Comparison of ENCODE assay signal across 19 cellular contexts in genomic region chr20:63332488-63333240, GRCh38. TPM values are rescaled to one million over a fixed set of nuclear protein-coding genes. Genes with fewer than 3 reads are reported as not detected.
DNase-seq lines count a peak whose midpoint lies in the region; ATAC-seq and TF ChIP-seq lines count a peak whose summit lies in the region.
"Had no signal": no experiment of that assay in that cellular context is flagged by ENCODE, and none has a peak within 500 bp of the region (broad histone marks: within the 10 kb centered on the region; RNA-seq: fewer than 3 reads in every experiment).

No MANE protein-coding gene starts in this region.

- H2BK120ac ChIP-seq in H9 (ENCODE audit: low read depth, low read length, poor library complexity, severe bottlenecking): no peak overlapping the region

- no peak overlapping the region for H3K23ac ChIP-seq in H9 (ENCODE audit: insufficient read length, low read depth, low read length)

- H3K4me3 ChIP-seq in spleen: no peak overlapping the region
- H3K4me3 ChIP-seq: A549 had no signal

- WGBS in H9 (ENCODE audit: extremely low coverage, insufficient read length, low lambda C conversion rate): no CpG with 5 or more reads among the region's 22 CpGs
- 81 to 87% (median 86%) methylated on average over 13 to 22 of the region's 22 CpGs for WGBS in spleen, 5 donors

- no peak overlapping the region for H2BK15ac ChIP-seq in H9 (ENCODE audit: low read depth, low read length)

- no peak overlapping the region for H3K18ac ChIP-seq in H9 (ENCODE audit: insufficient read length, low read depth, low read length)

- no peaks in the 10 kb centered on the region for H3K23me2 ChIP-seq in H9 (ENCODE audit: insufficient read length, low read depth, low read length, poor library complexity, severe bottlenecking)

- H3K36me3 ChIP-seq in spleen: no peaks in the 10 kb centered on the region

- DNase-seq in Right ventricle myocardium inferior (ENCODE audit: missing footprints) (peak; percentile 57), left cardiac atrium (no peak), H9 (no peak), left kidney (ENCODE audit: low read depth, low spot score) (peak; percentile 24), spleen (peak; percentile 47), cerebellar cortex (ENCODE audit: low spot score) (no peak)
- DNase-seq: AML-193; Caco-2; CD4-positive, alpha-beta T cell; DMS79; GDM1; GOT3; H7 had no signal

- no peak overlapping the region for H3K4ac ChIP-seq in H9 (ENCODE audit: low read depth, low read length)

- no peak overlapping the region for H3K4me3 Mint-ChIP-seq in H9
- H3K4me3 Mint-ChIP-seq: CD4-positive, alpha-beta T cell had no signal

- no peak overlapping the region for H3K27ac Mint-ChIP-seq in H9
- H3K27ac Mint-ChIP-seq: CD4-positive, alpha-beta T cell had no signal

- H3K4me1 ChIP-seq in H9 (ENCODE audit: insufficient read depth, low read length) (no peaks in the 10 kb centered on the region), spleen (peaks cover 0 to 17% (median 0%) of the 10 kb centered on the region in 6 donors)
- H3K4me1 ChIP-seq: A549 had no signal

- H3K9me3 ChIP-seq in H9 (ENCODE audit: control insufficient read depth, low read depth, low read length): no peaks in the 10 kb centered on the region
- peaks cover 0 to 22% (median 13%) of the 10 kb centered on the region in 8 donors for H3K9me3 ChIP-seq in spleen

- TF ChIP-seq POLR2A in spleen (IDR thresholded peaks at IDR 0.05): no peak

- TF ChIP-seq CTCF in H9 (conservative IDR thresholded peaks at IDR 0.05) (no peak), spleen (IDR thresholded peaks at IDR 0.05 in 8 of 11, conservative IDR thresholded peaks at IDR 0.05 in 3 of 11) (no peak)

- intact Hi-C loops in Right ventricle myocardium inferior (cut with DNase I): no loop called here
- intact Hi-C loops in left cardiac atrium (cut with DNase I): no loop called here
- intact Hi-C loops in spleen (cut with DNase I; ENCODE audit: low total_unique reads): no loop called here

- H4K8ac ChIP-seq in H9 (replicated peaks; ENCODE audit: insufficient read length, low read depth, low read length): no peak overlapping the region

- H3K79me1 ChIP-seq in H9 (ENCODE audit: insufficient read depth, low read depth, low read length, poor library complexity, severe bottlenecking): no peaks in the 10 kb centered on the region

- H3K4me1 Mint-ChIP-seq in H9: peaks cover 0 to 9% of the 10 kb centered on the region in 2 experiments; a peak in 3 of 4 replicates

- H2AFZ ChIP-seq in H9 (ENCODE audit: low read length): no peak overlapping the region

- no peak overlapping the region for H2BK12ac ChIP-seq in H9 (ENCODE audit: insufficient read length, low read depth, low read length)

- H3K4me2 ChIP-seq in H9 (ENCODE audit: insufficient read depth, insufficient read length, low read length): no peak overlapping the region
- H3K4me2 ChIP-seq: A549 had no signal

- no peak overlapping the region for H4K5ac ChIP-seq in H9 (ENCODE audit: insufficient read length, low read depth, low read length)

- no peak overlapping the region for H3K56ac ChIP-seq in H9 (ENCODE audit: insufficient read length, low read depth, low read length)

- no peaks in the 10 kb centered on the region for H4K20me1 ChIP-seq in H9 (ENCODE audit: control insufficient read depth, insufficient read depth, insufficient read length)

- no peak overlapping the region for H3K9ac ChIP-seq in H9 (ENCODE audit: extremely low read depth, insufficient read length, low read length)

- peaks cover 0 to 9% (median 8%) of the 10 kb centered on the region in 3 experiments; a peak in 5 of 7 replicates for H3K36me3 Mint-ChIP-seq in H9 (ENCODE audit: insufficient read depth in 1 of 3, low read depth in 3 of 3)

- no peaks in the 10 kb centered on the region; the same call in 1 of the 2 replicates for H3K79me2 ChIP-seq in H9 (ENCODE audit: insufficient read depth, low read length)

- H3K9me3 Mint-ChIP-seq in H9: peaks cover 6 to 19% of the 10 kb centered on the region in 2 experiments

- H3K14ac ChIP-seq in H9 (ENCODE audit: insufficient read depth, low read length): no peak overlapping the region

- no peak overlapping the region for H2BK5ac ChIP-seq in H9 (ENCODE audit: insufficient read length, low read length)

- H3K27me3 Mint-ChIP-seq in H9 (ENCODE audit: low read depth): peaks cover 35% of the 10 kb centered on the region

- H4K91ac ChIP-seq in H9 (ENCODE audit: insufficient read length, low read depth, low read length): peak overlapping the region; percentile 58

- no peak overlapping the region for H2BK20ac ChIP-seq in H9 (ENCODE audit: low read depth, low read length, poor library complexity, severe bottlenecking)

- H3K27me3 ChIP-seq in H9 (ENCODE audit: insufficient read depth, low read length) (no peaks in the 10 kb centered on the region), spleen (replicated peaks in 1 of 7) (peaks cover 0 to 73% (median 0%) of the 10 kb centered on the region in 7 donors)

- H3K27ac ChIP-seq in H9 (ENCODE audit: insufficient read length, low read depth, low read length): no peak overlapping the region
- no peak overlapping the region for H3K27ac ChIP-seq in spleen
- H3K27ac ChIP-seq: 22Rv1, A549, C4-2B had no signal

- H2AK5ac ChIP-seq in H9 (ENCODE audit: insufficient read length, low read length): no peak overlapping the region

- H3T11ph ChIP-seq in H9 (ENCODE audit: low read length): no peak overlapping the region

- no peak for ATAC-seq in Right ventricle myocardium inferior
- no peak for ATAC-seq in left cardiac atrium
- no peak for ATAC-seq in GM21723 (IDR thresholded peaks at IDR 0.05; ENCODE audit: unreplicated experiment)
- ATAC-seq: A549 had no signal

RNA-seq across cellular contexts. Expression of gene CHRNA4, which starts 28.5 kb away (rescaled TPM):
- 2.3 TPM for total RNA-seq in Right ventricle myocardium inferior
- total RNA-seq in left cardiac atrium: under 1 TPM; 0.06 to 0.31 TPM
- total RNA-seq in H9 (2021): 1.1 and 2.5 TPM in 2 replicates
- total RNA-seq in spleen: 10 to 100 TPM in 1 of 7 donors, 1 to 10 TPM in 4, under 1 TPM in 2; 0.74 to 13.8 (median 1.7) TPM
- under 1 TPM in 2 of 3 donors, not detected in 1; 0.15 to 0.86 TPM for polyA plus RNA-seq in spleen
- total RNA-seq: CD4-positive, alpha-beta T cell; Daoy had no signal
- polyA plus RNA-seq: BJ had no signal

RNA-seq across cellular contexts. Expression of gene COL20A1, which starts 39.7 kb away (rescaled TPM):
- total RNA-seq in Right ventricle myocardium inferior (not detected), left cardiac atrium (not detected), H9 (2021) (1.3 and 2.3 TPM in 2 replicates), spleen (1 to 10 TPM in 2 of 7 donors, under 1 TPM in 3, not detected in 2; 0.23 to 2.1 (median 0.77) TPM)
- under 1 TPM; 0.12 to 0.77 (median 0.43) TPM for polyA plus RNA-seq in spleen
- polyA plus RNA-seq: BJ had no signal

Comparison
In these comparisons a context has a peak if more than half of its experiments do, and no peak if none do; other contexts are left out.
1. DNase-seq: peak in Right ventricle myocardium inferior (single experiment), left kidney (single experiment) and spleen (single experiment); none in left cardiac atrium (single experiment), H9 (single experiment) and cerebellar cortex (single experiment).